Comparison of ENCODE assay signal across 1 cellular context in the genomic region with DNA sequence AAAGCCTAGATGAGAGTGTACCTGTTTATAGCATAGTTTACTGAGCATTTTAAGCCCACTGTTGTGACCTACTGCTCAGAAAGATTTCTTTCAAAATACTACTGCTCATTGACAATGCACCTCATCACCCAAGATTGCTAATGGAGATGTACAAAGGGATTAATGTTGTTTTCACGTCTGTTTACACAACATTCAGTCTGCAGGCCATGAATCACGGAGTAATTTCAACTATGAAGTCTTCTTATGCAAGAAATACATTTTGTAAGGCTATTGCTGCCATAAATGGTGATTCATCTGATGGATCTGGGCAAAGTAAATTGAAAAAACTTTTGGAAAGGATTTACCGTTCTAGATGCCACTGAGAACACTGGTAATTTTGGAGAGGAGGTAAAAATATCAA.
TF ChIP-seq lines count a peak whose summit lies in the region.

No MANE protein-coding gene starts in this region.

TF ChIP-seq in A549, 52 proteins besides CTCF, POLR2A, EP300 and RAD21 (continued from another document):
- TF ChIP-seq GATA3 (IDR thresholded peaks at IDR 0.05; ENCODE audit: borderline replicate concordance) (peak; percentile 91), ZNF302 (CRISPR knock-in tag; IDR thresholded peaks at IDR 0.05) (no peak), ZFP36 (IDR thresholded peaks at IDR 0.05; ENCODE audit: borderline replicate concordance, partially characterized antibody) (no peak), CHD4 (IDR thresholded peaks at IDR 0.05; ENCODE audit: borderline replicate concordance) (no peak), KDM5A (IDR thresholded peaks at IDR 0.05) (no peak), PHF8 (IDR thresholded peaks at IDR 0.05; ENCODE audit: borderline replicate concordance, low read depth) (no peak), FOSB (CRISPR knock-in tag; IDR thresholded peaks at IDR 0.05) (no peak), NPAS2 (CRISPR knock-in tag; IDR thresholded peaks at IDR 0.05; ENCODE audit: borderline replicate concordance) (no peak), HOXB13 (CRISPR knock-in tag; IDR thresholded peaks at IDR 0.05; ENCODE audit: low read depth) (no peak), FOSL2 (IDR thresholded peaks at IDR 0.05) (peak; percentile 91), FOSL2 (CRISPR knock-in tag; IDR thresholded peaks at IDR 0.05) (peak; percentile 96)
- TF ChIP-seq, protein P1, sequence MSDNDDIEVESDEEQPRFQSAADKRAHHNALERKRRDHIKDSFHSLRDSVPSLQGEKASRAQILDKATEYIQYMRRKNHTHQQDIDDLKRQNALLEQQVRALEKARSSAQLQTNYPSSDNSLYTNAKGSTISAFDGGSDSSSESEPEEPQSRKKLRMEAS (IDR thresholded peaks at IDR 0.05), result 0 out of 2 replicates have a peak, but pooled peaks have one; percentile 13
